In the genomic region with DNA sequence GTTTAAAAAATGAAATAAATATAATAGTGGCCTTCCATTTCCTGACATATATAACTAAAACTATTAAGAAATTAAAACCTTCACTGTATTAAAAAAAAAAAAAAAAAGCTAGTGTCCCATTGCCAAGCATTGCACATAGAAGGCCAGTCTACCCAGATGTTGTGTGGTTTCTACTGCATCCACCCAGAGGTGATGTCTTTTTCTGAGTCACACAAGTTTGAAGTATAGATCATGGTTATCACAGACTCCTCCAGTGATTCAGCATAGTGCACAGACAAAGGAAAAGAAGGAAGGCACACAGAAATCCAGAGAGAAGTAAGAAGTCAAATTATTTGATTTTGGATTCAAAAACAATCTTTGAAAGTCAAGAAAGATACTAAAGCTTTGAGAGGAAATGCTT, we compare ENCODE assay signal across 22 cellular contexts.
DNase-seq lines count a peak whose midpoint lies in the region; TF ChIP-seq lines count a peak whose summit lies in the region.
"Had no signal": no experiment of that assay in that cellular context is flagged by ENCODE, and none has a peak within 500 bp of the region (broad histone marks: within the 10 kb centered on the region; RNA-seq: fewer than 3 reads in every experiment).

No MANE protein-coding gene starts in this region.

- TF ChIP-seq CTCF in AG10803 (conservative IDR thresholded peaks at IDR 0.05; ENCODE audit: low read length) = no peak
- TF ChIP-seq CTCF in brain microvascular endothelial cell (IDR thresholded peaks at IDR 0.05; ENCODE audit: low read depth, low read length, missing control alignments) = no peak
- TF ChIP-seq CTCF in SK-N-SH (IDR thresholded peaks at IDR 0.05) = no peak

- H3K9me3 ChIP-seq in SK-N-SH = no peaks in the 10 kb centered on the region
- H3K9me3 ChIP-seq: heart left ventricle, SJCRH30, suprapubic skin, vagina had no signal

- no peak overlapping the region for H3K4me3 ChIP-seq in AG10803 (ENCODE audit: low read length)
- H3K4me3 ChIP-seq in brain microvascular endothelial cell (ENCODE audit: low read depth, low read length) = no peak overlapping the region
- H3K4me3 ChIP-seq in SK-N-SH (ENCODE audit: low read depth in 2 of 2, low read length in 1 of 2) = no peak overlapping the region
- H3K4me3 ChIP-seq: GM23338, heart left ventricle, SJCRH30, suprapubic skin, vagina had no signal

- no peaks in the 10 kb centered on the region for H3K36me3 ChIP-seq in brain microvascular endothelial cell (replicated peaks)
- no peaks in the 10 kb centered on the region for H3K36me3 ChIP-seq in SK-N-SH (replicated peaks in 1 of 2; ENCODE audit: control insufficient read depth in 1 of 2, insufficient read depth in 2 of 2, low read length in 1 of 2)
- H3K36me3 ChIP-seq: heart left ventricle, SJCRH30, suprapubic skin, vagina had no signal

- POLR2A ChIA-PET in SK-N-SH (lab: Yijun Ruan, JAX) = no interaction called here

- no peaks in the 10 kb centered on the region for H3K27me3 ChIP-seq in brain microvascular endothelial cell (replicated peaks)
- no peaks in the 10 kb centered on the region for H3K27me3 ChIP-seq in SK-N-SH (ENCODE audit: insufficient read depth)
- H3K27me3 ChIP-seq: heart left ventricle, SJCRH30, suprapubic skin, vagina had no signal

- H3K4me1 ChIP-seq in SK-N-SH (ENCODE audit: control insufficient read depth in 1 of 2, insufficient read depth in 2 of 2, low read depth in 1 of 2, low read length in 1 of 2) = no peaks in the 10 kb centered on the region; a peak in 1 of 4 replicates
- H3K4me1 ChIP-seq: SJCRH30, suprapubic skin, vagina had no signal

- no peaks in the 10 kb centered on the region for H4K20me1 ChIP-seq in SK-N-SH (ENCODE audit: insufficient read depth)

- TF ChIP-seq EP300 in SK-N-SH (IDR thresholded peaks at IDR 0.05; ENCODE audit: borderline replicate concordance in 1 of 2, low read depth in 1 of 2, low read length in 1 of 2) = no peak

- DNase-seq in AG10803 (ENCODE audit: low read depth) (peak; percentile 54), HT1080 (ENCODE audit: low read depth) (peak; percentile 61), brain microvascular endothelial cell (peak; percentile 74), iris pigment epithelial cell (ENCODE audit: low read depth) (peak; percentile 3), KG1 (lab: John Stamatoyannopoulos, UW) (no peak), SK-N-SH (no peak), SIG-M5 (lab: John Stamatoyannopoulos, UW) (no peak)
- DNase-seq in activated CD4-positive, alpha-beta T cell treated with anti-CD3 and anti-CD28 coated beads for 1 hour = no peak
- DNase-seq: activated CD4-positive, CD25-positive, alpha-beta regulatory T cell; cortex of kidney; DMS79; heart left ventricle; immature natural killer cell; NCI-H1417; NCI-H2107; NCI-H526; nucleus accumbens; retina; SJCRH30 had no signal

- no peak overlapping the region for H3K9ac ChIP-seq in SK-N-SH

- no peak overlapping the region for H2AFZ ChIP-seq in SK-N-SH (ENCODE audit: low read depth)
- H2AFZ ChIP-seq: GM23338 had no signal

- in situ Hi-C loops in brain microvascular endothelial cell (cut with HindIII; ENCODE audit: low pct_ligation_motif_present, low sequenced_read_pairs) = no loop called here

- no peaks in the 10 kb centered on the region for H3K9me2 ChIP-seq in SK-N-SH

- TF ChIP-seq RAD21 in SK-N-SH (IDR thresholded peaks at IDR 0.05; ENCODE audit: low read length) = no peak

- no peak overlapping the region for H3K27ac ChIP-seq in brain microvascular endothelial cell
- H3K27ac ChIP-seq in SK-N-SH (ENCODE audit: low read depth in 2 of 2, low read length in 1 of 2) = no peak overlapping the region
- H3K27ac ChIP-seq: heart left ventricle, SJCRH30, suprapubic skin, vagina had no signal

- H3K79me2 ChIP-seq in SK-N-SH (ENCODE audit: insufficient read depth) = no peaks in the 10 kb centered on the region

- no peak overlapping the region for H3K4me2 ChIP-seq in SK-N-SH
- H3K4me2 ChIP-seq: GM23338 had no signal

- no peaks in the 10 kb centered on the region for H3F3A ChIP-seq in SK-N-SH (replicated peaks; ENCODE audit: insufficient read depth)

- CTCF ChIA-PET in SK-N-SH (lab: Yijun Ruan, JAX) = interaction anchor here (1.1 to 1.2 kb wide), 2 partner anchors 8 to 10 kb away, joined by 3 read pairs; no protein-coding TSS in a partner anchor

TF ChIP-seq in SK-N-SH, 30 proteins besides CTCF, POLR2A, EP300 and RAD21:
- TF ChIP-seq FOXM1 (IDR thresholded peaks at IDR 0.05; ENCODE audit: low read depth) (no peak), JUND (IDR thresholded peaks at IDR 0.05) (no peak), EZH2phosphoT487 (IDR thresholded peaks at IDR 0.05; ENCODE audit: borderline replicate concordance, low read depth) (no peak), ELF1 (IDR thresholded peaks at IDR 0.05) (no peak), TCF12 (IDR thresholded peaks at IDR 0.05) (no peak), TAF1 (IDR thresholded peaks at IDR 0.05; ENCODE audit: borderline replicate concordance, low read depth, low read length) (no peak), SIN3A (IDR thresholded peaks at IDR 0.05; ENCODE audit: borderline replicate concordance, low read depth, low read length) (no peak), FOXJ3 (CRISPR knock-in tag; IDR thresholded peaks at IDR 0.05) (no peak), RCOR1 (IDR thresholded peaks at IDR 0.05; ENCODE audit: low read length) (no peak), TEAD4 (IDR thresholded peaks at IDR 0.05; ENCODE audit: borderline replicate concordance, insufficient read depth) (no peak), POLR2AphosphoS5 (IDR thresholded peaks at IDR 0.05; ENCODE audit: low read depth, low read length) (no peak), GABPA (IDR thresholded peaks at IDR 0.05; ENCODE audit: low read depth) (no peak), CHD2 (IDR thresholded peaks at IDR 0.05; ENCODE audit: low read length, partially characterized antibody) (no peak), ZBTB33 (IDR thresholded peaks at IDR 0.05; ENCODE audit: borderline replicate concordance, low read depth) (no peak), USF1 (IDR thresholded peaks at IDR 0.05; ENCODE audit: borderline replicate concordance, low read depth) (no peak)
- TF ChIP-seq, protein P1, sequence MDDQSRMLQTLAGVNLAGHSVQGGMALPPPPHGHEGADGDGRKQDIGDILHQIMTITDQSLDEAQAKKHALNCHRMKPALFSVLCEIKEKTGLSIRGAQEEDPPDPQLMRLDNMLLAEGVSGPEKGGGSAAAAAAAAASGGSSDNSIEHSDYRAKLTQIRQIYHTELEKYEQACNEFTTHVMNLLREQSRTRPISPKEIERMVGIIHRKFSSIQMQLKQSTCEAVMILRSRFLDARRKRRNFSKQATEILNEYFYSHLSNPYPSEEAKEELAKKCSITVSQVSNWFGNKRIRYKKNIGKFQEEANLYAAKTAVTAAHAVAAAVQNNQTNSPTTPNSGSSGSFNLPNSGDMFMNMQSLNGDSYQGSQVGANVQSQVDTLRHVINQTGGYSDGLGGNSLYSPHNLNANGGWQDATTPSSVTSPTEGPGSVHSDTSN (IDR thresholded peaks at IDR 0.05) = no peak

Comparison
In these comparisons a context has a peak if more than half of its experiments do, and no peak if none do; other contexts are left out.
1. DNase-seq: peak in AG10803 (single experiment), HT1080 (single experiment), brain microvascular endothelial cell (single experiment) and iris pigment epithelial cell (single experiment); none in KG1 (single experiment), SK-N-SH (single experiment), SIG-M5 (single experiment) and activated CD4-positive, alpha-beta T cell treated with anti-CD3 and anti-CD28 coated beads for 1 hour (single experiment).